In genomic region chr2:112093216-112093615, GRCh38 we compare ENCODE assay signal across 20 cellular contexts. TPM values are rescaled to one million over a fixed set of nuclear protein-coding genes. Genes with fewer than 3 reads are reported as not detected.
A peak's percentile ranks its signal among the peaks of the same experiment; 100 is the strongest.
DNase-seq lines count a peak whose midpoint lies in the region; ATAC-seq and TF ChIP-seq lines count a peak whose summit lies in the region.
"Had no signal": no experiment of that assay in that cellular context is flagged by ENCODE, and none has a peak within 500 bp of the region (broad histone marks: within the 10 kb centered on the region; RNA-seq: fewer than 3 reads in every experiment).

No MANE protein-coding gene starts in this region.

- no peak for TF ChIP-seq POLR2A in heart left ventricle (IDR thresholded peaks at IDR 0.05)

- H3K4me1 ChIP-seq in left ventricle myocardium inferior, result no peaks in the 10 kb centered on the region
- peaks cover 0 to 17% (median 0%) of the 10 kb centered on the region in 12 donors for H3K4me1 ChIP-seq in heart left ventricle
- H3K4me1 ChIP-seq in mesodermal cell (ENCODE audit: control insufficient read depth, insufficient read depth, low read length, poor library complexity, severe bottlenecking), result peaks cover 28% of the 10 kb centered on the region
- peaks cover 10% of the 10 kb centered on the region for H3K4me1 ChIP-seq in upper lobe of right lung
- H3K4me1 ChIP-seq: ascending aorta had no signal

- DNase-seq in left ventricle myocardium inferior, result no peak
- no peak for DNase-seq in heart left ventricle
- DNase-seq in astrocyte of the spinal cord (ENCODE audit: low read depth, low spot score), result peak; percentile 6
- DNase-seq in upper lobe of right lung, result no peak
- DNase-seq in dedifferentiated amniotic fluid mesenchymal stem cell (ENCODE audit: extremely low spot score), result no peak
- no peak for DNase-seq in SK-N-DZ (ENCODE audit: low spot score)
- DNase-seq in stimulated activated CD4-positive, alpha-beta T cell treated with anti-CD3 and anti-CD28 coated beads, Interleukin-4, amount 100 ng/mL, for 4 hours, result no peak
- DNase-seq: activated CD8-positive, alpha-beta T cell treated with anti-CD3 and anti-CD28 coated beads, Interleukin-2, amount 10 ng/mL, durations not matched to agents 7 days and 5 days; activated naive CD4-positive, alpha-beta T cell treated with Interleukin-2 at 50 U/mL for 16 hours; activated T-cell treated with anti-CD3 and anti-CD28 coated beads, Interleukin-2, amount 50 U/mL, for 4 hours; DMS79; heart right ventricle; NCI-H2029; NCI-H446 treated with DMSO at 0.1 percent for 48 hours; right cardiac atrium; T1000 had no signal

- H3K4me3 ChIP-seq in left ventricle myocardium inferior (no peak overlapping the region), heart left ventricle (no peak overlapping the region), astrocyte of the spinal cord (ENCODE audit: low read depth, low read length) (no peak overlapping the region), mesodermal cell (ENCODE audit: extremely low read depth, insufficient read depth, low read length, poor library complexity, severe bottlenecking) (no peak overlapping the region), upper lobe of right lung (no peak overlapping the region)
- H3K4me3 ChIP-seq: ascending aorta, GM12878, heart right ventricle had no signal

- H3K27ac ChIP-seq in left ventricle myocardium inferior (replicated peaks) (peak overlapping the region; percentile 0), heart left ventricle (peak overlapping the region in 2 of 12 donors; percentile 15 to 32), mesodermal cell (ENCODE audit: low read depth, low read length, severe bottlenecking) (peak overlapping the region; percentile 50), upper lobe of right lung (peak overlapping the region; percentile 20)
- H3K27ac ChIP-seq: ascending aorta, KMS-11 had no signal

- no peak for TF ChIP-seq CTCF in left ventricle myocardium inferior (IDR thresholded peaks at IDR 0.05; ENCODE audit: borderline replicate concordance)
- no peak for TF ChIP-seq CTCF in heart left ventricle (IDR thresholded peaks at IDR 0.05)
- no peak for TF ChIP-seq CTCF in astrocyte of the spinal cord (IDR thresholded peaks at IDR 0.05; ENCODE audit: low read depth, low read length)
- TF ChIP-seq CTCF in upper lobe of right lung (IDR thresholded peaks at IDR 0.05), result no peak

- 81 to 93% (median 83%) methylated on average over 1 of the region's 1 CpG for WGBS in heart left ventricle, 4 donors
- 73 to 100% methylated on average over 1 of the region's 1 CpG for WGBS in mesodermal cell (ENCODE audit: insufficient coverage in 2 of 2), 2 experiments

- H3K9me3 ChIP-seq in left ventricle myocardium inferior (replicated peaks), result no peaks in the 10 kb centered on the region
- H3K9me3 ChIP-seq in heart left ventricle, result no peaks in the 10 kb centered on the region
- no peaks in the 10 kb centered on the region for H3K9me3 ChIP-seq in mesodermal cell (ENCODE audit: control insufficient read depth, low read length)
- no peaks in the 10 kb centered on the region for H3K9me3 ChIP-seq in upper lobe of right lung
- H3K9me3 ChIP-seq: ascending aorta, heart right ventricle had no signal

- in situ Hi-C loops in astrocyte of the spinal cord (cut with HindIII; ENCODE audit: low sequenced_read_pairs), result no loop called here

- intact Hi-C loops in left ventricle myocardium inferior (cut with micrococcal nuclease) (no loop called here), heart left ventricle (cut with DNase I) (no loop called here), upper lobe of right lung (cut with DNase I) (no loop called here)

- no peak for ATAC-seq in heart left ventricle
- peak; percentile 23 for ATAC-seq in upper lobe of right lung
- ATAC-seq: activated CD8-positive, alpha-beta T cell treated with anti-CD3 and anti-CD28 coated beads, Interleukin-2, amount 10 ng/mL, durations not matched to agents 7 days and 5 days; GM12878; heart right ventricle; right cardiac atrium had no signal

- H3K36me3 ChIP-seq in left ventricle myocardium inferior (peaks cover 64% of the 10 kb centered on the region), heart left ventricle (peaks cover 0 to 84% (median 61%) of the 10 kb centered on the region in 9 donors), mesodermal cell (ENCODE audit: control insufficient read depth, insufficient read depth, low read length) (peaks cover 53% of the 10 kb centered on the region), upper lobe of right lung (peaks cover 61% of the 10 kb centered on the region)

- H3K27me3 ChIP-seq in left ventricle myocardium inferior (ENCODE audit: low read depth) (no peaks in the 10 kb centered on the region), heart left ventricle (no peaks in the 10 kb centered on the region), upper lobe of right lung (no peaks in the 10 kb centered on the region)
- H3K27me3 ChIP-seq: ascending aorta, heart right ventricle had no signal

RNA-seq across cellular contexts. Expression of gene TMEM87B, which starts 38.1 kb away (rescaled TPM):
- total RNA-seq in left ventricle myocardium inferior (5.7 TPM), heart left ventricle (10 to 100 TPM in 2 of 9 donors, 1 to 10 TPM in 7; 4.8 to 18.5 (median 7.9) TPM), upper lobe of right lung (28.0 TPM)
- polyA plus RNA-seq in heart left ventricle, result 1 to 10 TPM; 3.1 to 6.1 TPM
- polyA plus RNA-seq in mesodermal cell (2013, experiment 1 of 2), result 41.9 TPM
- 40.2 TPM for polyA plus RNA-seq in mesodermal cell (2013, experiment 2 of 2)
- polyA plus RNA-seq in SK-N-DZ (2014; cell fraction: cytosol; rRNA removed), result 4.7 and 5.0 TPM in 2 replicates
- polyA plus RNA-seq in SK-N-DZ (2014; cell fraction: nucleus; rRNA removed), result 6.5 and 16.3 TPM in 2 replicates

RNA-seq across cellular contexts. Expression of gene FBLN7, which starts 45.0 kb away (rescaled TPM):
- total RNA-seq in left ventricle myocardium inferior (0.60 TPM), heart left ventricle (1 to 10 TPM in 3 of 9 donors, under 1 TPM in 5, not detected in 1; 0.35 to 2.9 (median 0.74) TPM), upper lobe of right lung (5.4 TPM)
- under 1 TPM; 0.23 to 0.44 TPM for polyA plus RNA-seq in heart left ventricle
- polyA plus RNA-seq in mesodermal cell (2013, experiment 1 of 2), result 5.7 TPM
- 3.4 TPM for polyA plus RNA-seq in mesodermal cell (2013, experiment 2 of 2)
- polyA plus RNA-seq in SK-N-DZ (2014; cell fraction: cytosol; rRNA removed), result 1.8 and 2.5 TPM in 2 replicates
- polyA plus RNA-seq in SK-N-DZ (2014; cell fraction: nucleus; rRNA removed), result 1.7 and 3.7 TPM in 2 replicates
